9 cellular contexts compared by ENCODE assay signal in the genomic region with DNA sequence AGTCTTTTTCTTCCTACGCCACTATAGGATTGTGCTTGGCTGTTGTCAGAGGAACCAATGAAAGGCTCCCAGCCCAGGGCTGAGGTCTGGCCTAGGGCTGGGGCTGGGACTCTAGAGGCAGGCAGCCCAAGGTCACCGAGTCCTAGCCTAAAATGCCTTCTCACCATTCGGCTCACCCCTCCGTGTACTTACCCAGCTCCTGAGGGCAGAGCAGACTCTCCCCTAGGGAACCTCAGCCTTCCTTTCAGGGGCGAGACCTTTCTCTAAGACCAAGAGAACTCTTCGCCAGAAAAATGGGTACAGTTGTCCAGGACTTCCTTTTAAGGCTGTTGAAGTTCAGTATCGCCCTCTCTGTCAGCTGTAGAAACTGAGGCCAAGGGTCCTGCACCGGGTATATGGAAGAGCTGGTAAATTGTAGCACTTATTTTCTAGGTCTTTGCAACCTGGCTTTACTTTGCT. TPM values are rescaled to one million over a fixed set of nuclear protein-coding genes. Genes with fewer than 3 reads are reported as not detected.
DNase-seq lines count a peak whose midpoint lies in the region; ATAC-seq and TF ChIP-seq lines count a peak whose summit lies in the region.
"Had no signal": no experiment of that assay in that cellular context is flagged by ENCODE, and none has a peak within 500 bp of the region (broad histone marks: within the 10 kb centered on the region; RNA-seq: fewer than 3 reads in every experiment).

No MANE protein-coding gene starts in this region.

- no peak overlapping the region for H2AFZ ChIP-seq in mesenchymal stem cell (ENCODE audit: low read depth, low read length)

- H3K79me1 ChIP-seq in mesenchymal stem cell (replicated peaks; ENCODE audit: low read length, poor library complexity, severe bottlenecking) = peaks cover 18% of the 10 kb centered on the region

- no peaks in the 10 kb centered on the region for H3K9me3 ChIP-seq in mesenchymal stem cell (ENCODE audit: control insufficient read depth, low read length)

- H3K27me3 ChIP-seq in mesenchymal stem cell (ENCODE audit: control insufficient read depth in 1 of 2, insufficient read depth in 1 of 2, low read length in 2 of 2) = no peaks in the 10 kb centered on the region

- peaks cover 17% of the 10 kb centered on the region for H3K4me1 Mint-ChIP-seq in activated naive CD4-positive, alpha-beta T cell treated with anti-CD3 and anti-CD28 coated beads for 36 hours (ENCODE audit: low read depth)
- H3K4me1 Mint-ChIP-seq in MCF 10A (ENCODE audit: insufficient read depth, unreplicated experiment) (peaks cover 41% of the 10 kb centered on the region), type B pancreatic cell (ENCODE audit: unreplicated experiment) (peaks cover 37% of the 10 kb centered on the region)

- BruUV-seq in MCF 10A (replicated peaks; lab: Mats Ljungman, UMichigan) = TSS peak; percentile 79

- peak overlapping the region; percentile 79 to 85 for H2BK12ac ChIP-seq in mesenchymal stem cell (ENCODE audit: low read length in 2 of 2)

- no peak for ATAC-seq in HG02885 (IDR thresholded peaks at IDR 0.05; ENCODE audit: poor library complexity, unreplicated experiment)
- ATAC-seq in HG03469 (IDR thresholded peaks at IDR 0.05; ENCODE audit: unreplicated experiment) = no peak

- POLR2A ChIA-PET in MCF 10A (lab: Yijun Ruan, JAX) = interaction anchor here (1.0 to 9.2 kb wide), 5 partner anchors 9 to 39 kb away, joined by 3 to 150 read pairs (median 4); no protein-coding TSS in a partner anchor

- peaks cover 15% of the 10 kb centered on the region for H3K4me1 ChIP-seq in mesenchymal stem cell (ENCODE audit: control insufficient read depth, insufficient read depth, low read depth, low read length)

- H2BK5ac ChIP-seq in mesenchymal stem cell (ENCODE audit: low read depth, low read length, poor library complexity, severe bottlenecking) = peak overlapping the region; percentile 95

- H3K9me3 Mint-ChIP-seq in activated naive CD4-positive, alpha-beta T cell treated with anti-CD3 and anti-CD28 coated beads for 36 hours = no peaks in the 10 kb centered on the region
- H3K9me3 Mint-ChIP-seq in MCF 10A (ENCODE audit: unreplicated experiment) (no peaks in the 10 kb centered on the region), type B pancreatic cell (no peaks in the 10 kb centered on the region)

- no peak for DNase-seq in activated naive CD4-positive, alpha-beta T cell treated with anti-CD3 and anti-CD28 coated beads for 36 hours
- DNase-seq in activated naive CD4-positive, alpha-beta T cell (lab: John Stamatoyannopoulos, UW) = no peak
- DNase-seq in MCF 10A (ENCODE audit: unreplicated experiment) = no peak
- DNase-seq in mesenchymal stem cell = no peak
- no peak for DNase-seq in type B pancreatic cell (ENCODE audit: extremely low spot score, unreplicated experiment)
- no peak for DNase-seq in NCI-H187 (lab: John Stamatoyannopoulos, UW)

- H3K27ac Mint-ChIP-seq in activated naive CD4-positive, alpha-beta T cell treated with anti-CD3 and anti-CD28 coated beads for 36 hours = no peak overlapping the region
- H3K27ac Mint-ChIP-seq in MCF 10A (ENCODE audit: low read depth, unreplicated experiment) = peak overlapping the region; percentile 77
- H3K27ac Mint-ChIP-seq in type B pancreatic cell = peak overlapping the region; percentile 94

- peak overlapping the region; percentile 99 for H3K27ac ChIP-seq in mesenchymal stem cell (ENCODE audit: low read length, poor library complexity, severe bottlenecking)
- H3K27ac ChIP-seq: KMS-11 had no signal

- WGBS in mesenchymal stem cell = 6% methylated on average over 6 of the region's 8 CpGs

- H3K36me3 Mint-ChIP-seq in activated naive CD4-positive, alpha-beta T cell treated with anti-CD3 and anti-CD28 coated beads for 36 hours (ENCODE audit: low read depth) = no peaks in the 10 kb centered on the region
- H3K36me3 Mint-ChIP-seq in MCF 10A (ENCODE audit: insufficient read depth, unreplicated experiment) (no peaks in the 10 kb centered on the region), type B pancreatic cell (no peaks in the 10 kb centered on the region)

- H3K4me3 Mint-ChIP-seq in activated naive CD4-positive, alpha-beta T cell treated with anti-CD3 and anti-CD28 coated beads for 36 hours = peak overlapping the region; percentile 85
- peak overlapping the region; percentile 76 for H3K4me3 Mint-ChIP-seq in MCF 10A (ENCODE audit: unreplicated experiment)
- peak overlapping the region; percentile 95 for H3K4me3 Mint-ChIP-seq in type B pancreatic cell

- H3K9ac ChIP-seq in mesenchymal stem cell (ENCODE audit: low read length) = peak overlapping the region; percentile 97

- no peak overlapping the region for H3K23ac ChIP-seq in mesenchymal stem cell (ENCODE audit: low read length in 2 of 2)

- peak overlapping the region; percentile 69 to 97 for H3K4me3 ChIP-seq in mesenchymal stem cell (ENCODE audit: insufficient read depth in 1 of 2, low read depth in 1 of 2, low read length in 2 of 2)

- H2BK15ac ChIP-seq in mesenchymal stem cell (ENCODE audit: low read depth, poor library complexity, severe bottlenecking) = peak overlapping the region; percentile 55

- peak overlapping the region; percentile 85 for H3K4me2 ChIP-seq in mesenchymal stem cell (ENCODE audit: low read length, poor library complexity, severe bottlenecking)

- H3K18ac ChIP-seq in mesenchymal stem cell (ENCODE audit: low read depth in 1 of 2, low read length in 2 of 2) = peak overlapping the region; percentile 91 to 100

- intact Hi-C loops in activated naive CD4-positive, alpha-beta T cell treated with anti-CD3 and anti-CD28 coated beads for 36 hours (cut with micrococcal nuclease) = no loop called here
- intact Hi-C loops in MCF 10A (cut with micrococcal nuclease) = loop anchor here (5.0 kb wide), 1 partner anchor 109 kb away; no protein-coding TSS in a partner anchor

- CTCF ChIA-PET in activated naive CD4-positive, alpha-beta T cell treated with anti-CD3 and anti-CD28 coated beads for 36 hours (lab: Charles Lee) = interaction anchor here (0.6 to 2.0 kb wide), 5 partner anchors 23 to 1187 kb away, joined by 3 to 4 read pairs (median 3); no protein-coding TSS in a partner anchor
- CTCF ChIA-PET in MCF 10A (lab: Yijun Ruan, JAX) = interaction anchor here (0.6 to 2.8 kb wide), 7 partner anchors 11 to 657 kb away, joined by 3 to 14 read pairs (median 3); no protein-coding TSS in a partner anchor

- TF ChIP-seq CTCF in MCF 10A (IDR thresholded peaks at IDR 0.05; ENCODE audit: unreplicated experiment) (no peak), type B pancreatic cell (conservative IDR thresholded peaks at IDR 0.05) (no peak)

- H2AK5ac ChIP-seq in mesenchymal stem cell (ENCODE audit: low read length, severe bottlenecking) = peak overlapping the region; percentile 0

- no peaks in the 10 kb centered on the region for H3K36me3 ChIP-seq in mesenchymal stem cell (ENCODE audit: control insufficient read depth in 1 of 2, insufficient read depth in 2 of 2, low read depth in 1 of 2, low read length in 2 of 2)

- peak overlapping the region; percentile 84 to 100 for H3K4ac ChIP-seq in mesenchymal stem cell (ENCODE audit: low read depth in 1 of 2, low read length in 2 of 2)

- peak overlapping the region; percentile 39 to 44 for H3K14ac ChIP-seq in mesenchymal stem cell (ENCODE audit: low read length in 2 of 2)

- peak overlapping the region; percentile 98 for H4K8ac ChIP-seq in mesenchymal stem cell (ENCODE audit: low read length)

- H2BK120ac ChIP-seq in mesenchymal stem cell (ENCODE audit: low read depth, low read length) = peak overlapping the region; percentile 98

- peak overlapping the region; percentile 99 for H4K91ac ChIP-seq in mesenchymal stem cell (ENCODE audit: low read length)

- peaks cover 45% of the 10 kb centered on the region for H3K27me3 Mint-ChIP-seq in activated naive CD4-positive, alpha-beta T cell treated with anti-CD3 and anti-CD28 coated beads for 36 hours (ENCODE audit: low read depth)
- H3K27me3 Mint-ChIP-seq in MCF 10A (ENCODE audit: insufficient read depth, unreplicated experiment) = no peaks in the 10 kb centered on the region
- peaks cover 23% of the 10 kb centered on the region for H3K27me3 Mint-ChIP-seq in type B pancreatic cell

RNA-seq across cellular contexts. Expression of a gene that starts 1.7 kb away (rescaled TPM):
- under 1 TPM; 0.31 to 0.67 TPM for total RNA-seq in activated naive CD4-positive, alpha-beta T cell treated with anti-CD3 and anti-CD28 coated beads for 36 hours
- total RNA-seq in MCF 10A (2022) = 34.5 and 41.9 TPM in 2 replicates
- polyA plus RNA-seq in mesenchymal stem cell (2013, experiment 1 of 2) = 98.3 TPM
- 95.2 TPM for polyA plus RNA-seq in mesenchymal stem cell (2013, experiment 2 of 2)
- 16.1 and 20.7 TPM in 2 replicates for total RNA-seq in type B pancreatic cell (ENCODE audit: low replicate concordance)

Comparison
In these comparisons a context has a peak if more than half of its experiments do, and no peak if none do; other contexts are left out.
1. RNA of a gene that starts 1.7 kb away (total RNA-seq): 34.5 to 41.9 TPM in MCF 10A and 16.1 to 20.7 TPM in type B pancreatic cell; 0.31 to 0.67 TPM in activated naive CD4-positive, alpha-beta T cell treated with anti-CD3 and anti-CD28 coated beads for 36 hours; every median in the first group is over 10 times any median in the second.
2. Peak in every context shown above with its lines, with median percentiles within 50 percentile points of each other: H3K4me3 Mint-ChIP-seq.